Comparison of ENCODE assay signal across 12 cellular contexts in genomic region chr7:111919690-111920179, GRCh38.
DNase-seq lines count a peak whose midpoint lies in the region.
"Had no signal": no experiment of that assay in that cellular context is flagged by ENCODE, and none has a peak within 500 bp of the region (broad histone marks: within the 10 kb centered on the region; RNA-seq: fewer than 3 reads in every experiment).

No MANE protein-coding gene starts in this region.

- H3K36me3 ChIP-seq in HAP-1 (replicated peaks), result no peaks in the 10 kb centered on the region
- H3K36me3 ChIP-seq: SJSA1 had no signal

- no peaks in the 10 kb centered on the region for H3K9me3 ChIP-seq in HAP-1
- H3K9me3 ChIP-seq: SJSA1 had no signal

- DNase-seq in AG08395 (ENCODE audit: low spot score) (peak; percentile 42), HT-29 (ENCODE audit: low spot score) (peak; percentile 42), amniotic epithelial cell (ENCODE audit: low read depth) (peak; percentile 68), hepatic stellate cell (ENCODE audit: low spot score) (peak; percentile 12), DMS153 (lab: John Stamatoyannopoulos, UW) (no peak), HAP-1 (ENCODE audit: low spot score in 2 of 2) (no peak), amygdala (lab: John Stamatoyannopoulos, UW) (no peak), HuH-7 (ENCODE audit: low spot score) (no peak)
- DNase-seq: MM.1S, occipital lobe, substantia nigra had no signal

- no peaks in the 10 kb centered on the region for H3K4me1 ChIP-seq in HAP-1

- no peak overlapping the region for H3K4me3 ChIP-seq in HAP-1
- H3K4me3 ChIP-seq: SJSA1 had no signal

- no peaks in the 10 kb centered on the region for H3K27me3 ChIP-seq in HAP-1 (ENCODE audit: low read depth)
- H3K27me3 ChIP-seq: SJSA1 had no signal

- in situ Hi-C loops in HAP-1 (cut with MboI; ENCODE audit: low sequenced_read_pairs), result no loop called here

Comparison
In these comparisons a context has a peak if more than half of its experiments do, and no peak if none do; other contexts are left out.
1. DNase-seq: peak in AG08395 (single experiment), HT-29 (single experiment), amniotic epithelial cell (single experiment) and hepatic stellate cell (single experiment); none in DMS153 (single experiment), HAP-1 (0 of 2), amygdala (0 of 56) and HuH-7 (single experiment).